ENCODE assay signal across 8 cellular contexts in the genomic region with DNA sequence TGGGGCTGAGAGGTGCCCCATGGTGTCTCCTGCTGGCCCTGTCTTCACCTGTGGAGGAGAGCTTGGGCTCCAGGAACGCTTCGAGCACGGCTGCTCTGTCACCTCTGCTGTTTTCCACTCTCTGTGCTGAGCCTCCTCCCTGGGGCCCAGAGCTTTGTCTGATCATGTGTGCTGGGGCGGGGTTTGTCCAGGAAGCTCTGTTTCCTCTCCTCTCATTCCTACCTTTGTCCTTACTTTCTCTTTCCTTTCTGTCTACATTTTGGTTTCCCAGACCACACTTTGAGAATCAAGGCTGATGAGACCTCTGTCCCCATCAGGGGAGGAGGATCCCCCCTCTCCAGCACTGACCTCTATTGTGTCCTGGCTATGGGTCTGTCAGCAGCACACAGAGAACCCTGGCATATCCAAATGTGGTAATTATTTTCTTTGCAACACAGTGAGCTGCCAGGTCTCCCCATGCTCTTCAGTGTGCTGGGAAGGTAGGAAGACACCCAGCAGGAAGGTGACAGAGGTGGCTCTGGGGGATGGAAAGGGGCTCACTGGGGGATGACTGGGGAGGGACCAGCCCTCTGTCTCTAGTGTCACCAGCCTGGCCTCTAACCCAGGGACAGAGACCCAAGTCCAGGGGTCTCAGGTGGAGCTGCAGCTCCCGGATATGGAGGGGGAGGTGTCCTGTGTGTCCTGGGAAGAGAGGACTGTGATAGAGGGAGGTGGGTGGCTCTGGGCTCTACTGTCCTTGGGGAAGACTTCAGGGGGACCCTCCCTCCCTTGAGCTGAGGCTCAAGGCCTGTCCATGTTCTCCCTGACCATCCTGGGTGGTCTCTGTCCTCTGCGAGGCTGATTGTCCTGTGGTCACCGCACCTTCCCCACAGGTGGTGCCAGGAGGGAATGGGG. TPM values are rescaled to one million over a fixed set of nuclear protein-coding genes. Genes with fewer than 3 reads are reported as not detected.
DNase-seq lines count a peak whose midpoint lies in the region; ATAC-seq and TF ChIP-seq lines count a peak whose summit lies in the region.

A gene (minus strand): TSS at position 128 of the 894 bp plus-strand sequence. CDS start 107 bp downstream, at position 21.

- TF ChIP-seq CTCF in epithelial cell of proximal tubule (conservative IDR thresholded peaks at IDR 0.05; ENCODE audit: low read depth, low read length), result no peak
- no peak for TF ChIP-seq CTCF in BE2C (IDR thresholded peaks at IDR 0.05; ENCODE audit: low read depth, low read length)

- DNase-seq in CD1c-positive myeloid dendritic cell (ENCODE audit: extremely low spot score), result peak; percentile 6
- DNase-seq in activated CD4-positive, alpha-beta T cell treated with anti-CD3 and anti-CD28 coated beads for 48 hours, result peak; percentile 66
- DNase-seq in epithelial cell of proximal tubule (ENCODE audit: low read depth), result no peak
- peak; percentile 23 for DNase-seq in renal cortical epithelial cell (ENCODE audit: low read depth)
- no peak for DNase-seq in BE2C
- DNase-seq in AML-193 (lab: John Stamatoyannopoulos, UW), result no peak
- no peak for DNase-seq in SW 1271 (lab: John Stamatoyannopoulos, UW)

- H3K4me3 ChIP-seq in epithelial cell of proximal tubule (ENCODE audit: low read depth, low read length) (peak within 1 kb of the TSS; percentile 40), BE2C (ENCODE audit: low read depth, low read length) (no peak within 1 kb of the TSS)

- H3K36me3 ChIP-seq in BE2C, result no peaks in the 10 kb centered on the region

- no peaks in the 10 kb centered on the region for H3K4me1 ChIP-seq in BE2C

- H3K27me3 ChIP-seq in BE2C, result peaks cover 8% of the 10 kb centered on the region

- ATAC-seq in HG02885 (IDR thresholded peaks at IDR 0.05; ENCODE audit: poor library complexity, unreplicated experiment), result peak; percentile 41

- H3K9me3 ChIP-seq in BE2C, result no peaks in the 10 kb centered on the region

RNA-seq across cellular contexts. Expression of the gene that starts here (rescaled TPM):
- total RNA-seq in epithelial cell of proximal tubule (0.46 and 1.0 TPM in 2 replicates), renal cortical epithelial cell (0.30 and 0.69 TPM in 2 replicates)
- not detected for polyA plus RNA-seq in BE2C (2012; ENCODE audit: insufficient read depth, insufficient read length, low read depth)

Comparison
In these comparisons a context has a peak if more than half of its experiments do, and no peak if none do; other contexts are left out.
1. Peak in DNase-seq in renal cortical epithelial cell; RNA of the gene not detected or under 1 TPM.
2. DNase-seq: peak in CD1c-positive myeloid dendritic cell (single experiment) and activated CD4-positive, alpha-beta T cell treated with anti-CD3 and anti-CD28 coated beads for 48 hours (single experiment); none in epithelial cell of proximal tubule (single experiment), BE2C (single experiment), AML-193 (0 of 2) and SW 1271 (0 of 2).